2 cellular contexts compared by ENCODE assay signal in the genomic region with DNA sequence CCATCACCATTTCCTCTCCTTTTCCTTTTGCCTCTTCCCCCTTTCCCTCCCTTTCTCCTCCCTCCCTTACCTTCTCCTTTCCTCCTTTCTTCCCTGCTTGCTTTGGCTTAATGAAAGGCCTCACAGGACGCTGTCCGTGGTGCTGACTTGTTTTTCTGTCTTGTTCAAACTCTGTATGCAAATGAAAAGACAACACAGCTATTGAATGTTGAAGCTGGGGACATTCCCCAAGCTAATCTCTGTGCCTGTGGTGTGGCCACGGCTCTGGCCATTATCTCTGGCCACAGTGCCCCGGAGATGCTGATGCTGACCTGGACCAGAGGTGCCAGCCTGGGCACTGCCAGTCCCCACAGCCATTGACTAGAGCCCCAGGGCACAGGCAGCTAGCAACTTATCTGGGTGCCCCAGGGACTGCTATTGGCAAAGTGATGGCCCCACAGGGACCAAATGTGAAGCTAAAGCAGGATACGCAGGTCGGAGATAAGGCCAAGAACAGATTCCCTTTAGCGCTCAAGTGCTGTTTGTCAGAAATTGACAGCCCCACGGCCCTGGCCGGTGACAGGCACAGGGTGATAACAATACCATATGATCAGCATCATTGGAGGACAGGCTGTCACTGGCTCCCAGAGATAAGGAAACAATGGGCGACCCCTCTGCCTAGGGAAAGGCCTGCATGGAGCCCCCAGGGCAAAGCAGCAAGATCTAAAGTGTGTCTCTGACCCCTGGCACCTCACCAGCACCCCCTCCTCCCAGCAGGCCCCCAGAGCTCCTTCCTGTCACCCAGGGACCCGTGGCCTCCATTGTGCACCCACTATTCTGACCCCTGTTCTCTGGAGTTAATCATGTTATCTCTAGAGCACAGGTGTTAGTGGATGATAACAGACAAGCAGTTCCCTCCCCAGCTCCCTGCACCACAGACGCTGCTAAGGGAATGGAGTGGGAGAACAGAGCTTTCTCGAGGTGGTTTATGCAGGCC.
A peak's percentile ranks its signal among the peaks of the same experiment; 100 is the strongest.
TF ChIP-seq lines count a peak whose summit lies in the region.

No MANE protein-coding gene starts in this region.

TF ChIP-seq in WTC11, 78 proteins besides CTCF, POLR2A, EP300 and RAD21 (continues in another document):
- TF ChIP-seq, protein P1, sequence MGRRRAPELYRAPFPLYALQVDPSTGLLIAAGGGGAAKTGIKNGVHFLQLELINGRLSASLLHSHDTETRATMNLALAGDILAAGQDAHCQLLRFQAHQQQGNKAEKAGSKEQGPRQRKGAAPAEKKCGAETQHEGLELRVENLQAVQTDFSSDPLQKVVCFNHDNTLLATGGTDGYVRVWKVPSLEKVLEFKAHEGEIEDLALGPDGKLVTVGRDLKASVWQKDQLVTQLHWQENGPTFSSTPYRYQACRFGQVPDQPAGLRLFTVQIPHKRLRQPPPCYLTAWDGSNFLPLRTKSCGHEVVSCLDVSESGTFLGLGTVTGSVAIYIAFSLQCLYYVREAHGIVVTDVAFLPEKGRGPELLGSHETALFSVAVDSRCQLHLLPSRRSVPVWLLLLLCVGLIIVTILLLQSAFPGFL (CRISPR knock-in tag; IDR thresholded peaks at IDR 0.05; ENCODE audit: borderline replicate concordance), result peak; percentile 85; the same call in 1 of the 2 replicates
- TF ChIP-seq GABPB1 (CRISPR knock-in tag; IDR thresholded peaks at IDR 0.05), result peak; percentile 73
- no peak for TF ChIP-seq NR3C1 (CRISPR knock-in tag; conservative IDR thresholded peaks at IDR 0.05; ENCODE audit: low read depth)
- TF ChIP-seq, protein P2, sequence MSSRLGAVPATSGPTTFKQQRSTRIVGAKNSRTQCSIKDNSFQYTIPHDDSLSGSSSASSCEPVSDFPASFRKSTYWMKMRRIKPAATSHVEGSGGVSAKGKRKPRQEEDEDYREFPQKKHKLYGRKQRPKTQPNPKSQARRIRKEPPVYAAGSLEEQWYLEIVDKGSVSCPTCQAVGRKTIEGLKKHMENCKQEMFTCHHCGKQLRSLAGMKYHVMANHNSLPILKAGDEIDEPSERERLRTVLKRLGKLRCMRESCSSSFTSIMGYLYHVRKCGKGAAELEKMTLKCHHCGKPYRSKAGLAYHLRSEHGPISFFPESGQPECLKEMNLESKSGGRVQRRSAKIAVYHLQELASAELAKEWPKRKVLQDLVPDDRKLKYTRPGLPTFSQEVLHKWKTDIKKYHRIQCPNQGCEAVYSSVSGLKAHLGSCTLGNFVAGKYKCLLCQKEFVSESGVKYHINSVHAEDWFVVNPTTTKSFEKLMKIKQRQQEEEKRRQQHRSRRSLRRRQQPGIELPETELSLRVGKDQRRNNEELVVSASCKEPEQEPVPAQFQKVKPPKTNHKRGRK (CRISPR knock-in tag; IDR thresholded peaks at IDR 0.05; ENCODE audit: borderline replicate concordance), result 0 out of 2 replicates have a peak, but pooled peaks have one; percentile 56
- TF ChIP-seq FOXP1 (CRISPR knock-in tag; IDR thresholded peaks at IDR 0.05; ENCODE audit: borderline replicate concordance), result peak; percentile 52; the same call in 1 of the 2 replicates
- peak; percentile 95 for TF ChIP-seq NFE2L1 (CRISPR knock-in tag; IDR thresholded peaks at IDR 0.05)
- peak; percentile 71; the same call in 1 of the 2 replicates for TF ChIP-seq ZNF281 (CRISPR knock-in tag; IDR thresholded peaks at IDR 0.05)
- 0 out of 2 replicates have a peak, but pooled peaks have one; percentile 34 for TF ChIP-seq CREB1 (CRISPR knock-in tag; IDR thresholded peaks at IDR 0.05)
- TF ChIP-seq, protein P3, sequence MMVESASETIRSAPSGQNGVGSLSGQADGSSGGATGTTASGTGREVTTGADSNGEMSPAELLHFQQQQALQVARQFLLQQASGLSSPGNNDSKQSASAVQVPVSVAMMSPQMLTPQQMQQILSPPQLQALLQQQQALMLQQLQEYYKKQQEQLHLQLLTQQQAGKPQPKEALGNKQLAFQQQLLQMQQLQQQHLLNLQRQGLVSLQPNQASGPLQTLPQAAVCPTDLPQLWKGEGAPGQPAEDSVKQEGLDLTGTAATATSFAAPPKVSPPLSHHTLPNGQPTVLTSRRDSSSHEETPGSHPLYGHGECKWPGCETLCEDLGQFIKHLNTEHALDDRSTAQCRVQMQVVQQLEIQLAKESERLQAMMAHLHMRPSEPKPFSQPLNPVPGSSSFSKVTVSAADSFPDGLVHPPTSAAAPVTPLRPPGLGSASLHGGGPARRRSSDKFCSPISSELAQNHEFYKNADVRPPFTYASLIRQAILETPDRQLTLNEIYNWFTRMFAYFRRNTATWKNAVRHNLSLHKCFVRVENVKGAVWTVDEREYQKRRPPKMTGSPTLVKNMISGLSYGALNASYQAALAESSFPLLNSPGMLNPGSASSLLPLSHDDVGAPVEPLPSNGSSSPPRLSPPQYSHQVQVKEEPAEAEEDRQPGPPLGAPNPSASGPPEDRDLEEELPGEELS (CRISPR knock-in tag; IDR thresholded peaks at IDR 0.05), result peak; percentile 57
- TF ChIP-seq, protein P4, sequence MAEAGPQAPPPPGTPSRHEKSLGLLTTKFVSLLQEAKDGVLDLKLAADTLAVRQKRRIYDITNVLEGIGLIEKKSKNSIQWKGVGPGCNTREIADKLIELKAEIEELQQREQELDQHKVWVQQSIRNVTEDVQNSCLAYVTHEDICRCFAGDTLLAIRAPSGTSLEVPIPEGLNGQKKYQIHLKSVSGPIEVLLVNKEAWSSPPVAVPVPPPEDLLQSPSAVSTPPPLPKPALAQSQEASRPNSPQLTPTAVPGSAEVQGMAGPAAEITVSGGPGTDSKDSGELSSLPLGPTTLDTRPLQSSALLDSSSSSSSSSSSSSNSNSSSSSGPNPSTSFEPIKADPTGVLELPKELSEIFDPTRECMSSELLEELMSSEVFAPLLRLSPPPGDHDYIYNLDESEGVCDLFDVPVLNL (CRISPR knock-in tag; IDR thresholded peaks at IDR 0.05; ENCODE audit: borderline replicate concordance, low read depth), result no peak
- 0 out of 2 replicates have a peak, but pooled peaks have one; percentile 43 for TF ChIP-seq ESRRA (CRISPR knock-in tag; IDR thresholded peaks at IDR 0.05; ENCODE audit: borderline replicate concordance)

TF ChIP-seq in H1, 55 proteins besides CTCF, POLR2A, EP300 and RAD21:
- TF ChIP-seq KDM5A (IDR thresholded peaks at IDR 0.05; ENCODE audit: low read length) (no peak), CBX8 (IDR thresholded peaks at IDR 0.05; ENCODE audit: borderline replicate concordance, low read depth, low read length) (no peak), TEAD4 (IDR thresholded peaks at IDR 0.05; ENCODE audit: low read depth, low read length) (no peak), RXRA (IDR thresholded peaks at IDR 0.05; ENCODE audit: insufficient read depth, low read depth, low read length) (no peak), TAF7 (optimal IDR thresholded peaks at IDR 0.05; ENCODE audit: borderline replicate concordance, low read depth, low read length) (peak; percentile 46), SP1 (IDR thresholded peaks at IDR 0.05; ENCODE audit: low read depth, low read length) (no peak), YY1 (IDR thresholded peaks at IDR 0.05; ENCODE audit: low read depth, low read length) (0 out of 2 replicates have a peak, but pooled peaks have one; percentile 49), SAP30 (IDR thresholded peaks at IDR 0.05; ENCODE audit: insufficient read depth, insufficient replicate concordance, low read length) (no peak), CHD2 (IDR thresholded peaks at IDR 0.05; ENCODE audit: low read length) (no peak), BACH1 (IDR thresholded peaks at IDR 0.05; ENCODE audit: low read length) (no peak), SIN3A (conservative IDR thresholded peaks at IDR 0.05 in 1 of 2, IDR thresholded peaks at IDR 0.05 in 1 of 2; ENCODE audit: low read depth in 1 of 2, low read length in 2 of 2) (peak; percentile 71 to 90; a peak in 3 of 4 replicates), KDM4A (IDR thresholded peaks at IDR 0.05; ENCODE audit: low read depth, low read length, severe bottlenecking) (no peak), NANOG (IDR thresholded peaks at IDR 0.05; ENCODE audit: insufficient read depth, low read depth, low read length, poor library complexity, severe bottlenecking) (peak; percentile 21), CHD1 (IDR thresholded peaks at IDR 0.05; ENCODE audit: low read depth, low read length) (no peak), E2F6 (IDR thresholded peaks at IDR 0.05) (no peak), JUND (IDR thresholded peaks at IDR 0.05; ENCODE audit: low read length) (no peak)
